Comparison of ENCODE assay signal across 4 cellular contexts in the genomic region with DNA sequence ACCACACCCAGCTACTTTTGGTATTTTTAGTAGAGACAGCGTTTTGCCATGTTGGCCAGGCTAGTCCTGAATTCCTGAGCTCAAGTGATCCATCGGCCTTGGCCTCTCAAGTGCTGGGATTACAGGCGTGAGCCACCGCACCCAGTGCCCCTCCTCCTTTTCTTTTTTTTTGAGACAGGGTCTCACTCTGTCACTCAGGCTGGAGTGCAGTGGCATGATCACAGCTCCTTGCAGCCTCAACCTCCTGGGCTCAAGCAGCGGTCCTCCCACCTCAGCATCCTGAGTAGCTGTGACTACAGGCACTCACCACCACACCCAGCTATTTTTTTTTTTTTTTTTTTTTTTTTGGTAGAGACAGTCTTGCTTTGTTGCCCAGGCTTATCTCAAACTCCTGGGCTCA. TPM values are rescaled to one million over a fixed set of nuclear protein-coding genes. Genes with fewer than 3 reads are reported as not detected.
DNase-seq lines count a peak whose midpoint lies in the region; ATAC-seq, FAIRE-seq and TF ChIP-seq lines count a peak whose summit lies in the region.
"Not testable (repeated sequence)": the region's sequence is repeated elsewhere in the genome, so short reads cannot be mapped to it uniquely, and the experiment has no call there.

No MANE protein-coding gene starts in this region.

- not testable (repeated sequence) for TF ChIP-seq EP300 in A549 (IDR thresholded peaks at IDR 0.05)

- H3K4me1 ChIP-seq in A549 (peaks cover 44% of the 10 kb centered on the region), OCI-LY7 (ENCODE audit: insufficient read depth, low read length, poor library complexity, severe bottlenecking) (peaks cover 55% of the 10 kb centered on the region)

- not testable (repeated sequence) for H3K27ac ChIP-seq in A549
- peak overlapping the region; percentile 1 for H3K27ac ChIP-seq in OCI-LY7 (ENCODE audit: low read depth, low read length, poor library complexity, severe bottlenecking)
- peak overlapping the region; percentile 71 for H3K27ac ChIP-seq in epithelial cell of prostate

- H4K20me1 ChIP-seq in OCI-LY7 (ENCODE audit: insufficient read depth, low read length) = 0 out of 2 replicates have a peak, but pooled peaks cover 14% of the 10 kb centered on the region

- peak overlapping the region; percentile 84; the same call in 1 of the 3 replicates for H3K4me2 ChIP-seq in A549
- H3K4me2 ChIP-seq in OCI-LY7 (ENCODE audit: low read length) = not testable (repeated sequence)

- BruUV-seq in OCI-LY7 (replicated peaks; lab: Mats Ljungman, UMichigan) = not testable (repeated sequence)

- not testable (repeated sequence) for H3K9me3 ChIP-seq in A549; OCI-LY7 (ENCODE audit: low read length)

- H2AFZ ChIP-seq in OCI-LY7 (ENCODE audit: low read length) = not testable (repeated sequence)

- CTCF ChIA-PET in A549 (lab: Yijun Ruan, JAX) (interaction anchor here (0.6 to 33.1 kb wide), 8 partner anchors 2 to 137 kb away, joined by 3 to 1365 read pairs (median 13); a partner anchor contains a TSS), OCI-LY7 (lab: Charles Lee; ENCODE audit: unreplicated experiment) (interaction anchor here (0.7 to 0.9 kb wide), 2 partner anchors 30 to 107 kb away, joined by 3 to 4 read pairs; no protein-coding TSS in a partner anchor)

- peaks cover 8 to 26% of the 10 kb centered on the region in 2 donors for H3K36me3 Mint-ChIP-seq in stimulated activated naive B cell treated with anti-CD40 and anti-IgM and Interleukin-4, amounts not matched to agents 10 μg/mL and 1 μg/mL and 100 μg/mL, for 72 hours

- not testable (repeated sequence) for TF ChIP-seq POLR2A in A549 (IDR thresholded peaks at IDR 0.05; ENCODE audit: low read length)

- intact Hi-C loops in OCI-LY7 (cut with micrococcal nuclease; ENCODE audit: unreplicated experiment) = not testable (repeated sequence)

- H3K79me2 ChIP-seq in OCI-LY7 (ENCODE audit: insufficient read depth, low read depth, low read length) = not testable (repeated sequence)

- not testable (repeated sequence) for TF ChIP-seq RAD21 in A549 (conservative IDR thresholded peaks at IDR 0.05 in 1 of 2, IDR thresholded peaks at IDR 0.05 in 1 of 2)

- not testable (repeated sequence) for H3K9me2 ChIP-seq in OCI-LY7 (ENCODE audit: insufficient read depth, low read length)

- not testable (repeated sequence) for H3K9me3 Mint-ChIP-seq in stimulated activated naive B cell treated with anti-CD40 and anti-IgM and Interleukin-4, amounts not matched to agents 10 μg/mL and 1 μg/mL and 100 μg/mL, for 72 hours

- peaks cover 38% of the 10 kb centered on the region for H3K36me3 ChIP-seq in OCI-LY7 (ENCODE audit: insufficient read depth, low read length)

- not testable (repeated sequence) for FAIRE-seq in A549 (lab: Jason Lieb, UNC)

- H3K27me3 Mint-ChIP-seq in stimulated activated naive B cell treated with anti-CD40 and anti-IgM and Interleukin-4, amounts not matched to agents 10 μg/mL and 1 μg/mL and 100 μg/mL, for 72 hours = peaks cover 5 to 11% of the 10 kb centered on the region in 2 donors

- DNase-seq in A549 (ENCODE audit: low read depth in 1 of 2, low spot score in 1 of 2); OCI-LY7 (ENCODE audit: low spot score); epithelial cell of prostate (ENCODE audit: low read depth, low spot score); stimulated activated naive B cell treated with anti-CD40 and anti-IgM and Interleukin-4, amounts not matched to agents 10 μg/mL and 1 μg/mL and 100 μg/mL, for 72 hours: not testable (repeated sequence)

- not testable (repeated sequence) for H3K4me3 ChIP-seq in A549; OCI-LY7 (ENCODE audit: low read depth, low read length, poor library complexity, severe bottlenecking)

- not testable (repeated sequence) for TF ChIP-seq CTCF in A549 (IDR thresholded peaks at IDR 0.05); OCI-LY7 (conservative IDR thresholded peaks at IDR 0.05; ENCODE audit: low read length)

- not testable (repeated sequence) for ATAC-seq in A549; stimulated activated naive B cell treated with anti-CD40 and anti-IgM and Interleukin-4, amounts not matched to agents 10 μg/mL and 1 μg/mL and 100 μg/mL, for 72 hours (replicated peaks)

- POLR2A ChIA-PET in A549 (lab: Yijun Ruan, JAX) = interaction anchor here (1.0 to 1.2 kb wide), 2 partner anchors 24 to 30 kb away, joined by 3 to 4 read pairs; no protein-coding TSS in a partner anchor
- POLR2A ChIA-PET in OCI-LY7 (lab: Charles Lee) = interaction anchor here (0.6 to 0.9 kb wide), 5 partner anchors 9 to 980 kb away, joined by 3 to 8 read pairs (median 3); no protein-coding TSS in a partner anchor

- WGBS in A549 (ENCODE audit: missing lambda C conversion rate) = 93% methylated on average over 5 of the region's 5 CpGs

- peaks cover 14 to 15% of the 10 kb centered on the region in 2 donors for H3K4me1 Mint-ChIP-seq in stimulated activated naive B cell treated with anti-CD40 and anti-IgM and Interleukin-4, amounts not matched to agents 10 μg/mL and 1 μg/mL and 100 μg/mL, for 72 hours

- H3K4me3 Mint-ChIP-seq in stimulated activated naive B cell treated with anti-CD40 and anti-IgM and Interleukin-4, amounts not matched to agents 10 μg/mL and 1 μg/mL and 100 μg/mL, for 72 hours = not testable (repeated sequence)

- H3K27ac Mint-ChIP-seq in stimulated activated naive B cell treated with anti-CD40 and anti-IgM and Interleukin-4, amounts not matched to agents 10 μg/mL and 1 μg/mL and 100 μg/mL, for 72 hours = peak overlapping the region; percentile 37

RNA-seq across cellular contexts. Expression of a gene that starts 5.4 kb away (rescaled TPM):
- polyA plus RNA-seq in A549 (2011; rRNA removed) = 37.8 and 54.5 TPM in 2 replicates
- polyA plus RNA-seq in A549 (2012; cell fraction: cytosol; rRNA removed) = 40.9 and 56.4 TPM in 2 replicates
- 52.9 and 85.6 TPM in 2 replicates for polyA plus RNA-seq in A549 (2012; cell fraction: nucleus; rRNA removed)
- polyA plus RNA-seq in A549 (2017; fragmentation: RNase III; extraction: RNeasy Plus Mini Kit Qiagen cat#74134 plus additional on column Dnase treatment) = 16.8 to 28.7 TPM (median 26.5 TPM) in 3 replicates
- 59.3 and 68.2 TPM in 2 replicates for polyA minus RNA-seq in A549 (2011; rRNA and poly(A)+ RNA removed)
- total RNA-seq in OCI-LY7 (2014; rRNA removed; shearing (Covaris generic)) = 6.5 and 7.3 TPM in 2 replicates
- total RNA-seq in OCI-LY7 (2022) = 12.7 and 13.9 TPM in 2 replicates

RNA-seq across cellular contexts. Expression of a gene that starts 8.3 kb away (rescaled TPM):
- polyA plus RNA-seq in A549 (2011; rRNA removed) = 132 TPM in 2 replicates
- 96.9 and 97.8 TPM in 2 replicates for polyA plus RNA-seq in A549 (2012; cell fraction: cytosol; rRNA removed)
- 129 and 169 TPM in 2 replicates for polyA plus RNA-seq in A549 (2012; cell fraction: nucleus; rRNA removed)
- 112 to 119 TPM (median 116 TPM) in 3 replicates for polyA plus RNA-seq in A549 (2017; fragmentation: RNase III; extraction: RNeasy Plus Mini Kit Qiagen cat#74134 plus additional on column Dnase treatment)
- polyA minus RNA-seq in A549 (2011; rRNA and poly(A)+ RNA removed) = 96.4 and 97.5 TPM in 2 replicates
- 91.1 and 101 TPM in 2 replicates for total RNA-seq in OCI-LY7 (2014; rRNA removed; shearing (Covaris generic))
- 103 and 119 TPM in 2 replicates for total RNA-seq in OCI-LY7 (2022)

RNA-seq across cellular contexts. Expression of a gene that starts 41.9 kb away (rescaled TPM):
- polyA plus RNA-seq in A549 (2011; rRNA removed) = 12.9 and 15.4 TPM in 2 replicates
- polyA plus RNA-seq in A549 (2012; cell fraction: cytosol; rRNA removed) = 15.7 and 22.0 TPM in 2 replicates
- polyA plus RNA-seq in A549 (2012; cell fraction: nucleus; rRNA removed) = 46.7 and 47.9 TPM in 2 replicates
- 17.2 to 25.8 TPM (median 23.9 TPM) in 3 replicates for polyA plus RNA-seq in A549 (2017; fragmentation: RNase III; extraction: RNeasy Plus Mini Kit Qiagen cat#74134 plus additional on column Dnase treatment)
- polyA minus RNA-seq in A549 (2011; rRNA and poly(A)+ RNA removed) = 20.3 and 25.5 TPM in 2 replicates
- total RNA-seq in OCI-LY7 (2014; rRNA removed; shearing (Covaris generic)) = 5.6 and 5.9 TPM in 2 replicates
- total RNA-seq in OCI-LY7 (2022) = 20.6 and 23.0 TPM in 2 replicates
